ENCODE assay signal across 8 cellular contexts in genomic region chr4:157221895-157222763, GRCh38. TPM values are rescaled to one million over a fixed set of nuclear protein-coding genes. Genes with fewer than 3 reads are reported as not detected.
A peak's percentile ranks its signal among the peaks of the same experiment; 100 is the strongest.
DNase-seq lines count a peak whose midpoint lies in the region; ATAC-seq and TF ChIP-seq lines count a peak whose summit lies in the region.

No MANE protein-coding gene starts in this region.

- TF ChIP-seq CTCF in HFF-Myc (IDR thresholded peaks at IDR 0.05; ENCODE audit: low read depth, low read length, missing control alignments) (no peak), left ventricle myocardium inferior (IDR thresholded peaks at IDR 0.05; ENCODE audit: borderline replicate concordance) (no peak), sigmoid colon (IDR thresholded peaks at IDR 0.05) (no peak)

- no peak for TF ChIP-seq EP300 in sigmoid colon (IDR thresholded peaks at IDR 0.05)

- H3K4me3 ChIP-seq in HFF-Myc (replicated peaks; ENCODE audit: low read depth, low read length) = peak overlapping the region; percentile 19
- H3K4me3 ChIP-seq in left ventricle myocardium inferior = peak overlapping the region; percentile 53
- H3K4me3 ChIP-seq in sigmoid colon = peak overlapping the region in 3 of 4 donors; percentile 6 to 36 (median 23)

- WGBS in sigmoid colon, 2 donors = 6 to 20% methylated on average over 58 of the region's 58 CpGs

- H3K4me1 ChIP-seq in left ventricle myocardium inferior = peaks cover 15% of the 10 kb centered on the region
- H3K4me1 ChIP-seq in sigmoid colon = peaks cover 0 to 18% (median 13%) of the 10 kb centered on the region in 4 donors

- no peak overlapping the region for H3K27ac ChIP-seq in left ventricle myocardium inferior (replicated peaks)
- H3K27ac ChIP-seq in sigmoid colon = no peak overlapping the region

- no peaks in the 10 kb centered on the region for H3K9me3 ChIP-seq in left ventricle myocardium inferior (replicated peaks)
- no peaks in the 10 kb centered on the region for H3K9me3 ChIP-seq in sigmoid colon

- H3K36me3 ChIP-seq in left ventricle myocardium inferior = no peaks in the 10 kb centered on the region
- H3K36me3 ChIP-seq in sigmoid colon = no peaks in the 10 kb centered on the region

- intact Hi-C loops in left ventricle myocardium inferior (cut with micrococcal nuclease) = no loop called here
- intact Hi-C loops in sigmoid colon (cut with DNase I) = loop anchor here (10.0 kb wide), 1 partner anchor 753 kb away; no protein-coding TSS in a partner anchor

- no peak for TF ChIP-seq POLR2A in sigmoid colon (IDR thresholded peaks at IDR 0.05)

- ATAC-seq in GM19467 (IDR thresholded peaks at IDR 0.05; ENCODE audit: unreplicated experiment) = no peak

- H3K27me3 ChIP-seq in left ventricle myocardium inferior (ENCODE audit: low read depth) = peaks cover 87% of the 10 kb centered on the region
- peaks cover 13 to 63% (median 42%) of the 10 kb centered on the region in 3 donors for H3K27me3 ChIP-seq in sigmoid colon

- DNase-seq in HFF-Myc (ENCODE audit: extremely low read depth, low read depth) (no peak), RPMI7951 (ENCODE audit: low read depth) (peak; percentile 8), left ventricle myocardium inferior (no peak), sigmoid colon (no peak), KG1 (lab: John Stamatoyannopoulos, UW) (no peak)
- no peak for DNase-seq in stimulated activated naive CD4-positive, alpha-beta T cell treated with Interleukin-2 at 50 U/mL for 16 hours (lab: John Stamatoyannopoulos, UW)
- no peak for DNase-seq in stimulated activated naive CD4-positive, alpha-beta T cell (lab: John Stamatoyannopoulos, UW)

RNA-seq across cellular contexts. Expression of gene GRIA2, which starts 1.6 kb away (rescaled TPM):
- not detected in 2 replicates for total RNA-seq in RPMI7951 (2014; rRNA removed; shearing (Covaris generic))
- total RNA-seq in left ventricle myocardium inferior (not detected), sigmoid colon (under 1 TPM; 0.54 to 0.71 (median 0.61) TPM)
- polyA plus RNA-seq in sigmoid colon = under 1 TPM in 1 of 3 donors, not detected in 2; 0.25 TPM
